15 cellular contexts compared by ENCODE assay signal in genomic region chr17:82915010-82915696, GRCh38.
DNase-seq lines count a peak whose midpoint lies in the region; ATAC-seq and TF ChIP-seq lines count a peak whose summit lies in the region.
"Had no signal": no experiment of that assay in that cellular context is flagged by ENCODE, and none has a peak within 500 bp of the region (broad histone marks: within the 10 kb centered on the region; RNA-seq: fewer than 3 reads in every experiment).

No MANE protein-coding gene starts in this region.

- POLR2A ChIA-PET in SK-N-SH (lab: Yijun Ruan, JAX) (no interaction called here), PC-9 (lab: Charles Lee; ENCODE audit: unreplicated experiment) (no interaction called here)

- H3F3A ChIP-seq in SK-N-SH (replicated peaks; ENCODE audit: insufficient read depth): no peaks in the 10 kb centered on the region
- H3F3A ChIP-seq in Loucy (ENCODE audit: low read depth): no peaks in the 10 kb centered on the region
- H3F3A ChIP-seq in PC-9 (ENCODE audit: insufficient read depth, low read depth): no peaks in the 10 kb centered on the region

- H3K27me3 ChIP-seq in SK-N-SH (ENCODE audit: insufficient read depth) (no peaks in the 10 kb centered on the region), Loucy (ENCODE audit: insufficient read depth, low read length, poor library complexity, severe bottlenecking) (no peaks in the 10 kb centered on the region), esophagus squamous epithelium (no peaks in the 10 kb centered on the region), PC-9 (ENCODE audit: insufficient read depth, low read depth) (no peaks in the 10 kb centered on the region)
- H3K27me3 ChIP-seq: neutrophil, testis had no signal

- H3K4me3 ChIP-seq in SK-N-SH (ENCODE audit: low read depth in 2 of 2, low read length in 1 of 2): no peak overlapping the region
- H3K4me3 ChIP-seq in Loucy (ENCODE audit: low read length, poor library complexity, severe bottlenecking): no peak overlapping the region
- H3K4me3 ChIP-seq in retinal pigment epithelial cell (ENCODE audit: low read length): no peak overlapping the region
- no peak overlapping the region for H3K4me3 ChIP-seq in esophagus squamous epithelium
- H3K4me3 ChIP-seq in PC-9: no peak overlapping the region
- H3K4me3 ChIP-seq: testis had no signal

- no peak overlapping the region for H3K4me2 ChIP-seq in SK-N-SH
- no peak overlapping the region for H3K4me2 ChIP-seq in Loucy (ENCODE audit: low read depth, low read length, poor library complexity, severe bottlenecking)
- no peak overlapping the region for H3K4me2 ChIP-seq in PC-9

- H3K9ac ChIP-seq in SK-N-SH: no peak overlapping the region
- no peak overlapping the region for H3K9ac ChIP-seq in Loucy (ENCODE audit: low read depth, low read length, poor library complexity, severe bottlenecking)

- no peaks in the 10 kb centered on the region for H3K4me1 ChIP-seq in SK-N-SH (ENCODE audit: control insufficient read depth in 1 of 2, insufficient read depth in 2 of 2, low read depth in 1 of 2, low read length in 1 of 2)
- H3K4me1 ChIP-seq in Loucy (ENCODE audit: insufficient read depth, low read length, poor library complexity, severe bottlenecking): peaks cover 8% of the 10 kb centered on the region
- peaks cover 0 to 24% (median 3%) of the 10 kb centered on the region in 3 donors for H3K4me1 ChIP-seq in esophagus squamous epithelium
- no peaks in the 10 kb centered on the region for H3K4me1 ChIP-seq in PC-9 (replicated peaks; ENCODE audit: insufficient read depth)
- H3K4me1 ChIP-seq: testis had no signal

- BruUV-seq in PC-9 (replicated peaks; lab: Mats Ljungman, UMichigan): no TSS peak

- H3K9me3 Mint-ChIP-seq in effector memory CD8-positive, alpha-beta T cell: no peaks in the 10 kb centered on the region
- H3K9me3 Mint-ChIP-seq: activated naive CD4-positive, alpha-beta T cell treated with anti-CD3 and anti-CD28 coated beads for 36 hours had no signal

- no peak for TF ChIP-seq EP300 in SK-N-SH (IDR thresholded peaks at IDR 0.05; ENCODE audit: borderline replicate concordance in 1 of 2, low read depth in 1 of 2, low read length in 1 of 2)

- H3K27ac ChIP-seq in SK-N-SH (ENCODE audit: low read depth in 2 of 2, low read length in 1 of 2) (no peak overlapping the region), esophagus squamous epithelium (no peak overlapping the region), PC-9 (no peak overlapping the region)
- H3K27ac ChIP-seq: neutrophil, testis had no signal

- TF ChIP-seq POLR2A in esophagus squamous epithelium (IDR thresholded peaks at IDR 0.05): no peak

- H3K27ac Mint-ChIP-seq in effector memory CD8-positive, alpha-beta T cell: peak overlapping the region; percentile 49 to 75
- H3K27ac Mint-ChIP-seq: activated naive CD4-positive, alpha-beta T cell treated with anti-CD3 and anti-CD28 coated beads for 36 hours had no signal

- TF ChIP-seq CTCF in SK-N-SH (IDR thresholded peaks at IDR 0.05) (peak; percentile 43), Loucy (conservative IDR thresholded peaks at IDR 0.05; ENCODE audit: low read length) (peak; percentile 31; the same call in 1 of the 2 replicates), retinal pigment epithelial cell (conservative IDR thresholded peaks at IDR 0.05; ENCODE audit: low read depth, low read length) (peak; percentile 19), esophagus squamous epithelium (IDR thresholded peaks at IDR 0.05) (no peak), PC-9 (conservative IDR thresholded peaks at IDR 0.05) (no peak; the same call in 1 of the 2 replicates)

- H2AFZ ChIP-seq in SK-N-SH (ENCODE audit: low read depth): no peak overlapping the region
- no peak overlapping the region for H2AFZ ChIP-seq in Loucy (ENCODE audit: low read length)
- no peak overlapping the region for H2AFZ ChIP-seq in PC-9

- intact Hi-C loops in esophagus squamous epithelium (cut with DNase I) (loop anchor here (10.0 kb wide), 1 partner anchor 130 kb away; no protein-coding TSS in a partner anchor), PC-9 (cut with micrococcal nuclease; ENCODE audit: unreplicated experiment) (loop anchor here (5.0 kb wide), 1 partner anchor 133 kb away; no protein-coding TSS in a partner anchor)

- no peaks in the 10 kb centered on the region for H3K27me3 Mint-ChIP-seq in effector memory CD8-positive, alpha-beta T cell

- H3K79me2 ChIP-seq in SK-N-SH (ENCODE audit: insufficient read depth): no peaks in the 10 kb centered on the region
- H3K79me2 ChIP-seq in Loucy (ENCODE audit: insufficient read depth, low read length): no peaks in the 10 kb centered on the region; the same call in 1 of the 2 replicates
- no peaks in the 10 kb centered on the region for H3K79me2 ChIP-seq in PC-9 (ENCODE audit: low read depth)

- CTCF ChIA-PET in SK-N-SH (lab: Yijun Ruan, JAX) (interaction anchor here (0.5 to 4.3 kb wide), 14 partner anchors 8 to 140 kb away, joined by 3 to 38 read pairs (median 4); no protein-coding TSS in a partner anchor), PC-9 (lab: Charles Lee) (interaction anchor here (0.5 to 0.9 kb wide), 3 partner anchors 76 to 112 kb away, joined by 3 read pairs; no protein-coding TSS in a partner anchor)

- H3K4me1 Mint-ChIP-seq in effector memory CD8-positive, alpha-beta T cell (ENCODE audit: low read depth in 2 of 2): peaks cover 3 to 10% of the 10 kb centered on the region in 2 donors

- H3K4me3 Mint-ChIP-seq in effector memory CD8-positive, alpha-beta T cell: no peak overlapping the region
- H3K4me3 Mint-ChIP-seq: activated naive CD4-positive, alpha-beta T cell treated with anti-CD3 and anti-CD28 coated beads for 36 hours had no signal

- H3K9me3 ChIP-seq in SK-N-SH: no peaks in the 10 kb centered on the region
- H3K9me3 ChIP-seq in Loucy (ENCODE audit: insufficient read depth, low read depth, low read length): no peaks in the 10 kb centered on the region
- no peaks in the 10 kb centered on the region for H3K9me3 ChIP-seq in esophagus squamous epithelium
- no peaks in the 10 kb centered on the region for H3K9me3 ChIP-seq in PC-9 (ENCODE audit: insufficient read depth, low read depth)
- H3K9me3 ChIP-seq: neutrophil, testis had no signal

- ATAC-seq in SK-N-SH treated with all-trans-retinoic acid at 6 μM for 48 hours (no peak), HG03469 (IDR thresholded peaks at IDR 0.05; ENCODE audit: unreplicated experiment) (no peak)
- ATAC-seq in effector memory CD8-positive, alpha-beta T cell (replicated peaks): no peak

- H3K9me2 ChIP-seq in SK-N-SH (no peaks in the 10 kb centered on the region), Loucy (replicated peaks; ENCODE audit: low read depth, low read length) (no peaks in the 10 kb centered on the region), PC-9 (ENCODE audit: insufficient read depth) (no peaks in the 10 kb centered on the region)

- H4K20me1 ChIP-seq in SK-N-SH (ENCODE audit: insufficient read depth) (no peaks in the 10 kb centered on the region), Loucy (ENCODE audit: insufficient read depth, low read length, poor library complexity, severe bottlenecking) (no peaks in the 10 kb centered on the region), PC-9 (ENCODE audit: insufficient read depth) (no peaks in the 10 kb centered on the region)

- no peak for TF ChIP-seq RAD21 in SK-N-SH (IDR thresholded peaks at IDR 0.05; ENCODE audit: low read length)

- 95% methylated on average over 29 of the region's 29 CpGs for WGBS in SK-N-SH (ENCODE audit: low lambda C conversion rate)
- WGBS in esophagus squamous epithelium, 2 donors: 90 to 93% methylated on average over 20 to 27 of the region's 29 CpGs

- DNase-seq in SK-N-SH (peak; percentile 74), retinal pigment epithelial cell (ENCODE audit: low read depth) (no peak), esophagus squamous epithelium (lab: John Stamatoyannopoulos, UW) (no peak), PC-9 (no peak)
- no peak for DNase-seq in effector memory CD8-positive, alpha-beta T cell
- DNase-seq: activated CD8-positive, alpha-beta memory T cell treated with anti-CD3 and anti-CD28 coated beads for 24 hours; activated naive CD4-positive, alpha-beta T cell treated with anti-CD3 and anti-CD28 coated beads for 36 hours; caudate nucleus; hypothalamus; NCI-H446; testis had no signal

- H3K36me3 Mint-ChIP-seq in effector memory CD8-positive, alpha-beta T cell (ENCODE audit: insufficient read depth): peaks cover 35% of the 10 kb centered on the region

- H3K36me3 ChIP-seq in SK-N-SH (replicated peaks in 1 of 2; ENCODE audit: control insufficient read depth in 1 of 2, insufficient read depth in 2 of 2, low read length in 1 of 2) (peaks cover 2 to 21% of the 10 kb centered on the region in 2 experiments), Loucy (ENCODE audit: insufficient read depth, low read length) (peaks cover 74% of the 10 kb centered on the region; the same call in 1 of the 2 replicates), esophagus squamous epithelium (peaks cover 0 to 57% (median 0%) of the 10 kb centered on the region in 3 donors), PC-9 (ENCODE audit: low read depth) (no peaks in the 10 kb centered on the region)

TF ChIP-seq in SK-N-SH, 30 proteins besides CTCF, POLR2A, EP300 and RAD21:
- TF ChIP-seq FOSL2 (IDR thresholded peaks at IDR 0.05; ENCODE audit: borderline replicate concordance, low read depth) (no peak), GABPA (IDR thresholded peaks at IDR 0.05; ENCODE audit: low read depth) (no peak), SMC3 (IDR thresholded peaks at IDR 0.05; ENCODE audit: low read depth, low read length) (peak; percentile 24; the same call in 1 of the 2 replicates)

TF ChIP-seq in SK-N-SH treated with all-trans-retinoic acid at 6 μM for 48 hours, 23 proteins besides CTCF, POLR2A, EP300 and RAD21:
- TF ChIP-seq BACH2 (CRISPR knock-in tag; IDR thresholded peaks at IDR 0.05; ENCODE audit: borderline replicate concordance) (no peak), CSRNP3 (CRISPR knock-in tag; IDR thresholded peaks at IDR 0.05) (no peak), TCF4 (CRISPR knock-in tag; IDR thresholded peaks at IDR 0.05; ENCODE audit: borderline replicate concordance) (no peak), GLIS3 (CRISPR knock-in tag; IDR thresholded peaks at IDR 0.05) (no peak), ZNF8 (CRISPR knock-in tag; IDR thresholded peaks at IDR 0.05) (no peak), ISL1 (CRISPR knock-in tag; IDR thresholded peaks at IDR 0.05) (no peak), OSR1 (CRISPR knock-in tag; IDR thresholded peaks at IDR 0.05) (no peak)

Comparison
In these comparisons a context has a peak if more than half of its experiments do, and no peak if none do; other contexts are left out.
1. CTCF ChIP-seq: peak in SK-N-SH (single experiment), Loucy (single experiment) and retinal pigment epithelial cell (single experiment); none in esophagus squamous epithelium (0 of 6) and PC-9 (single experiment).